21 cellular contexts compared by ENCODE assay signal in genomic region chr20:62888910-62889309, GRCh38. TPM values are rescaled to one million over a fixed set of nuclear protein-coding genes. Genes with fewer than 3 reads are reported as not detected.
DNase-seq lines count a peak whose midpoint lies in the region; ATAC-seq, FAIRE-seq and TF ChIP-seq lines count a peak whose summit lies in the region.
"Had no signal": no experiment of that assay in that cellular context is flagged by ENCODE, and none has a peak within 500 bp of the region (broad histone marks: within the 10 kb centered on the region; RNA-seq: fewer than 3 reads in every experiment).

No MANE protein-coding gene starts in this region.

- H3K9me3 ChIP-seq in BLaER1: no peaks in the 10 kb centered on the region
- H3K9me3 ChIP-seq in HepG2 (ENCODE audit: low read length): no peaks in the 10 kb centered on the region
- H3K9me3 ChIP-seq: Caco-2 had no signal

- TF ChIP-seq CTCF in RWPE1 (conservative IDR thresholded peaks at IDR 0.05; ENCODE audit: low read depth) (no peak), HepG2 (CRISPR knock-in tag; IDR thresholded peaks at IDR 0.05) (no peak)

- TF ChIP-seq EP300 in HepG2 (IDR thresholded peaks at IDR 0.05; ENCODE audit: low read depth in 2 of 2, low read length in 2 of 2): no peak
- TF ChIP-seq EP300 in HepG2 (CRISPR knock-in tag; IDR thresholded peaks at IDR 0.05; ENCODE audit: borderline replicate concordance): no peak

- ATAC-seq in HepG2 (peak; percentile 3; the same call in 1 of the 3 replicates), HG03457 (IDR thresholded peaks at IDR 0.05; ENCODE audit: unreplicated experiment) (no peak)
- ATAC-seq: GM23338 had no signal

- no peaks in the 10 kb centered on the region for H3K79me2 ChIP-seq in HepG2 (ENCODE audit: insufficient read depth, low read length)

- BruUV-seq in HepG2 (replicated peaks; lab: Mats Ljungman, UMichigan): no TSS peak

- no peak for TF ChIP-seq RAD21 in HepG2 (CRISPR knock-in tag; IDR thresholded peaks at IDR 0.05)

- peak overlapping the region; percentile 75; the same call in 1 of the 2 replicates for H3K27ac ChIP-seq in BLaER1
- peak overlapping the region; percentile 75 for H3K27ac ChIP-seq in RWPE1
- H3K27ac ChIP-seq in HepG2 (ENCODE audit: extremely low read length, insufficient read depth, low read length): no peak overlapping the region
- H3K27ac ChIP-seq: HL-60 had no signal

- intact Hi-C loops in HepG2 (cut with micrococcal nuclease; ENCODE audit: unreplicated experiment) (no loop called here), posterior vena cava (cut with DNase I) (no loop called here)

- in situ Hi-C loops in HepG2 (cut with HindIII; ENCODE audit: extremely low pct_ligation_motif_present, low pct_unique_long_range_greater_than_20kb): no loop called here

- H3K4me1 ChIP-seq in BLaER1 (peaks cover 85% of the 10 kb centered on the region), HepG2 (ENCODE audit: insufficient read depth, low read length) (peaks cover 15% of the 10 kb centered on the region)
- H3K4me1 ChIP-seq: Caco-2 had no signal

- peak overlapping the region; percentile 86; the same call in 1 of the 2 replicates for H3K4me2 ChIP-seq in BLaER1
- H3K4me2 ChIP-seq in HepG2 (ENCODE audit: low read depth, low read length): no peak overlapping the region
- H3K4me2 ChIP-seq: GM23338 had no signal

- no peak overlapping the region for H2AFZ ChIP-seq in HepG2 (ENCODE audit: low read length)
- H2AFZ ChIP-seq: GM23338 had no signal

- FAIRE-seq in HepG2 (lab: Jason Lieb, UNC): no peak
- FAIRE-seq: GM12892, GM18507, H54 had no signal

- no peaks in the 10 kb centered on the region for H3K27me3 ChIP-seq in BLaER1
- no peaks in the 10 kb centered on the region for H3K27me3 ChIP-seq in HepG2 (ENCODE audit: control insufficient read depth in 1 of 2, insufficient read depth in 2 of 2, low read length in 2 of 2)

- H3K36me3 ChIP-seq in BLaER1: peaks cover 75% of the 10 kb centered on the region
- H3K36me3 ChIP-seq in HepG2 (replicated peaks in 1 of 2; ENCODE audit: control insufficient read depth in 1 of 2, insufficient read depth in 2 of 2, low read length in 2 of 2): peaks cover 48 to 69% of the 10 kb centered on the region in 2 experiments

- H3K4me3 ChIP-seq in BLaER1 (no peak overlapping the region), HepG2 (replicated peaks in 1 of 3; ENCODE audit: insufficient read depth in 1 of 3, low read depth in 2 of 3, low read length in 3 of 3) (no peak overlapping the region)
- H3K4me3 ChIP-seq: GM23338 had no signal

- POLR2A ChIA-PET in RWPE1 (lab: Yijun Ruan, JAX; ENCODE audit: low non-redundant PET) (no interaction called here), HepG2 (lab: Yijun Ruan, JAX) (interaction anchor here (2.4 to 2.7 kb wide), 2 partner anchors 13 to 65 kb away, joined by 8 read pairs; no protein-coding TSS in a partner anchor)

- WGBS in HepG2 (ENCODE audit: low lambda C conversion rate): 97% methylated on average over 17 of the region's 17 CpGs

- H4K20me1 ChIP-seq in BLaER1 (peaks cover 22% of the 10 kb centered on the region), HepG2 (ENCODE audit: insufficient read depth, low read length) (no peaks in the 10 kb centered on the region)

- CTCF ChIA-PET in RWPE1 (lab: Yijun Ruan, JAX) (interaction anchor here (1.3 to 3.6 kb wide), 3 partner anchors 11 to 66 kb away, joined by 3 to 33 read pairs (median 7); no protein-coding TSS in a partner anchor), HepG2 (lab: Yijun Ruan, JAX; ENCODE audit: low intra/inter-chr PET ratio, low total read pairs) (no interaction called here)

- DNase-seq in RWPE1 (ENCODE audit: low spot score): no peak
- no peak for DNase-seq in HepG2 (ENCODE audit: low spot score)
- DNase-seq in posterior vena cava (ENCODE audit: low spot score): peak; percentile 50
- no peak for DNase-seq in activated T-cell treated with anti-CD3 and anti-CD28 coated beads, Interleukin-2, amount 50 U/mL, for 48 hours
- DNase-seq in NOMO-1 treated with dmso at 0.1 percent for 144 hours (lab: John Stamatoyannopoulos, UW; ENCODE audit: unreplicated experiment): no peak
- DNase-seq: 8988T; C1 segment of cervical spinal cord; Caco-2; CD4-positive, CD25-positive, alpha-beta regulatory T cell; DMS153; DMS79; GDM1; HCEC 1CT; IMR-90 had no signal

- H3K9ac ChIP-seq in BLaER1: no peak overlapping the region
- no peak overlapping the region for H3K9ac ChIP-seq in HepG2 (ENCODE audit: insufficient read depth, low read depth, low read length)

- TF ChIP-seq POLR2A in HepG2 (IDR thresholded peaks at IDR 0.05; ENCODE audit: insufficient read depth in 1 of 2, low read depth in 2 of 2, low read length in 2 of 2): 0 out of 4 replicates have a peak, but pooled peaks of 1 of the 2 experiments have one; percentile 23

RNA-seq across cellular contexts. Expression of gene TCFL5, which starts 27.3 kb away (rescaled TPM):
- total RNA-seq in HepG2 (2016; rRNA removed; fragmentation: Illumina TruSeq; extraction: Trizol): 20.0 and 21.1 TPM in 2 replicates
- 13.3 and 17.7 TPM in 2 replicates for total RNA-seq in HepG2 (2016; cell fraction: cytosol; rRNA removed; fragmentation: Illumina TruSeq; extraction: Trizol; ENCODE audit: low read depth)
- 20.4 and 21.0 TPM in 2 replicates for total RNA-seq in HepG2 (2016; cell fraction: insoluble cytoplasmic fraction; rRNA removed; fragmentation: Illumina TruSeq; extraction: Trizol)
- total RNA-seq in HepG2 (2016; cell fraction: membrane; rRNA removed; fragmentation: Illumina TruSeq; extraction: Trizol): 28.7 and 36.7 TPM in 2 replicates
- 11.4 and 12.6 TPM in 2 replicates for total RNA-seq in HepG2 (2016; cell fraction: nucleus; rRNA removed; fragmentation: Illumina TruSeq; extraction: Trizol)
- polyA plus RNA-seq in HepG2 (2011; rRNA removed): 14.2 and 14.8 TPM in 2 replicates
- 9.0 and 11.8 TPM in 2 replicates for polyA plus RNA-seq in HepG2 (2011; cell fraction: cytosol; rRNA removed)
- 6.4 and 8.0 TPM in 2 replicates for polyA plus RNA-seq in HepG2 (2011; cell fraction: nucleus; rRNA removed)
- polyA plus RNA-seq in HepG2 (2012): 12.4 and 13.3 TPM in 2 replicates
- 13.1 and 14.7 TPM in 2 replicates for polyA plus RNA-seq in HepG2 (2016; cell fraction: cytosol; fragmentation: Illumina TruSeq; extraction: Trizol; ENCODE audit: low read depth)
- 19.5 and 20.9 TPM in 2 replicates for polyA plus RNA-seq in HepG2 (2016; cell fraction: insoluble cytoplasmic fraction; fragmentation: Illumina TruSeq; extraction: Trizol; ENCODE audit: low read depth)
- polyA plus RNA-seq in HepG2 (2016; cell fraction: membrane; fragmentation: Illumina TruSeq; extraction: Trizol; ENCODE audit: low read depth): 25.6 and 29.7 TPM in 2 replicates
- 21.4 and 23.1 TPM in 2 replicates for polyA plus RNA-seq in HepG2 (2016; cell fraction: nucleus; fragmentation: Illumina TruSeq; extraction: Trizol; ENCODE audit: insufficient read depth, low read depth)
- 4.7 and 6.4 TPM in 2 replicates for polyA minus RNA-seq in HepG2 (2011; rRNA and poly(A)+ RNA removed; ENCODE audit: low replicate concordance)
- 9.9 and 10.2 TPM in 2 replicates for polyA minus RNA-seq in HepG2 (2011; cell fraction: cytosol; rRNA and poly(A)+ RNA removed)
- 5.2 and 6.1 TPM in 2 replicates for polyA minus RNA-seq in HepG2 (2011; cell fraction: nucleus; rRNA and poly(A)+ RNA removed)
- total RNA-seq in posterior vena cava: 10 to 100 TPM in 1 of 2 donors, 1 to 10 TPM in 1; 9.6 to 10.9 TPM

RNA-seq across cellular contexts. Expression of gene DIDO1, which starts 37.4 kb away (rescaled TPM):
- 75.1 and 77.0 TPM in 2 replicates for total RNA-seq in HepG2 (2016; rRNA removed; fragmentation: Illumina TruSeq; extraction: Trizol)
- 14.5 and 17.3 TPM in 2 replicates for total RNA-seq in HepG2 (2016; cell fraction: cytosol; rRNA removed; fragmentation: Illumina TruSeq; extraction: Trizol; ENCODE audit: low read depth)
- total RNA-seq in HepG2 (2016; cell fraction: insoluble cytoplasmic fraction; rRNA removed; fragmentation: Illumina TruSeq; extraction: Trizol): 71.7 and 75.6 TPM in 2 replicates
- 32.1 and 34.1 TPM in 2 replicates for total RNA-seq in HepG2 (2016; cell fraction: membrane; rRNA removed; fragmentation: Illumina TruSeq; extraction: Trizol)
- total RNA-seq in HepG2 (2016; cell fraction: nucleus; rRNA removed; fragmentation: Illumina TruSeq; extraction: Trizol): 86.6 and 98.5 TPM in 2 replicates
- 72.6 and 75.0 TPM in 2 replicates for polyA plus RNA-seq in HepG2 (2011; rRNA removed)
- polyA plus RNA-seq in HepG2 (2011; cell fraction: cytosol; rRNA removed): 53.2 and 57.1 TPM in 2 replicates
- polyA plus RNA-seq in HepG2 (2011; cell fraction: nucleus; rRNA removed): 292 and 297 TPM in 2 replicates
- polyA plus RNA-seq in HepG2 (2012): 67.9 and 74.0 TPM in 2 replicates
- polyA plus RNA-seq in HepG2 (2016; cell fraction: cytosol; fragmentation: Illumina TruSeq; extraction: Trizol; ENCODE audit: low read depth): 3.0 TPM in 2 replicates
- polyA plus RNA-seq in HepG2 (2016; cell fraction: insoluble cytoplasmic fraction; fragmentation: Illumina TruSeq; extraction: Trizol; ENCODE audit: low read depth): 61.5 and 65.9 TPM in 2 replicates
- 10.9 and 11.6 TPM in 2 replicates for polyA plus RNA-seq in HepG2 (2016; cell fraction: membrane; fragmentation: Illumina TruSeq; extraction: Trizol; ENCODE audit: low read depth)
- polyA plus RNA-seq in HepG2 (2016; cell fraction: nucleus; fragmentation: Illumina TruSeq; extraction: Trizol; ENCODE audit: insufficient read depth, low read depth): 130 and 135 TPM in 2 replicates
- polyA minus RNA-seq in HepG2 (2011; rRNA and poly(A)+ RNA removed; ENCODE audit: low replicate concordance): 33.0 and 89.8 TPM in 2 replicates
- polyA minus RNA-seq in HepG2 (2011; cell fraction: cytosol; rRNA and poly(A)+ RNA removed): 30.7 and 35.0 TPM in 2 replicates
- polyA minus RNA-seq in HepG2 (2011; cell fraction: nucleus; rRNA and poly(A)+ RNA removed): 139 and 144 TPM in 2 replicates
- 10 to 100 TPM; 38.5 to 44.1 TPM for total RNA-seq in posterior vena cava

RNA-seq across cellular contexts. Expression of gene GID8, which starts 49.0 kb away (rescaled TPM):
- total RNA-seq in HepG2 (2016; rRNA removed; fragmentation: Illumina TruSeq; extraction: Trizol) (59.8 and 74.4 TPM in 2 replicates), posterior vena cava (10 to 100 TPM; 14.9 to 20.0 TPM)
- 17.8 and 18.7 TPM in 2 replicates for total RNA-seq in HepG2 (2016; cell fraction: cytosol; rRNA removed; fragmentation: Illumina TruSeq; extraction: Trizol; ENCODE audit: low read depth)
- total RNA-seq in HepG2 (2016; cell fraction: insoluble cytoplasmic fraction; rRNA removed; fragmentation: Illumina TruSeq; extraction: Trizol): 60.3 and 68.0 TPM in 2 replicates
- total RNA-seq in HepG2 (2016; cell fraction: membrane; rRNA removed; fragmentation: Illumina TruSeq; extraction: Trizol): 45.9 and 46.6 TPM in 2 replicates
- total RNA-seq in HepG2 (2016; cell fraction: nucleus; rRNA removed; fragmentation: Illumina TruSeq; extraction: Trizol): 35.6 and 42.8 TPM in 2 replicates
- polyA plus RNA-seq in HepG2 (2011; rRNA removed): 39.0 and 39.6 TPM in 2 replicates
- polyA plus RNA-seq in HepG2 (2011; cell fraction: cytosol; rRNA removed): 39.6 and 40.7 TPM in 2 replicates
- polyA plus RNA-seq in HepG2 (2011; cell fraction: nucleus; rRNA removed): 23.9 and 26.9 TPM in 2 replicates
- 36.8 and 46.0 TPM in 2 replicates for polyA plus RNA-seq in HepG2 (2012)
- 14.5 and 16.6 TPM in 2 replicates for polyA plus RNA-seq in HepG2 (2016; cell fraction: cytosol; fragmentation: Illumina TruSeq; extraction: Trizol; ENCODE audit: low read depth)
- 66.0 and 70.4 TPM in 2 replicates for polyA plus RNA-seq in HepG2 (2016; cell fraction: insoluble cytoplasmic fraction; fragmentation: Illumina TruSeq; extraction: Trizol; ENCODE audit: low read depth)
- polyA plus RNA-seq in HepG2 (2016; cell fraction: membrane; fragmentation: Illumina TruSeq; extraction: Trizol; ENCODE audit: low read depth): 31.6 and 32.0 TPM in 2 replicates
- polyA plus RNA-seq in HepG2 (2016; cell fraction: nucleus; fragmentation: Illumina TruSeq; extraction: Trizol; ENCODE audit: insufficient read depth, low read depth): 58.8 and 62.9 TPM in 2 replicates
- polyA minus RNA-seq in HepG2 (2011; rRNA and poly(A)+ RNA removed; ENCODE audit: low replicate concordance): 30.6 and 61.9 TPM in 2 replicates
- polyA minus RNA-seq in HepG2 (2011; cell fraction: cytosol; rRNA and poly(A)+ RNA removed): 28.5 and 31.3 TPM in 2 replicates
- polyA minus RNA-seq in HepG2 (2011; cell fraction: nucleus; rRNA and poly(A)+ RNA removed): 27.2 and 34.4 TPM in 2 replicates
